ENCODE assay signal across 8 cellular contexts in genomic region chr5:175534070-175534932, GRCh38. TPM values are rescaled to one million over a fixed set of nuclear protein-coding genes. Genes with fewer than 3 reads are reported as not detected.
DNase-seq lines count a peak whose midpoint lies in the region; ATAC-seq and TF ChIP-seq lines count a peak whose summit lies in the region.

No MANE protein-coding gene starts in this region.

- H3K27ac ChIP-seq in BLaER1 (no peak overlapping the region), left lung (no peak overlapping the region)

- ATAC-seq in GM19324 (IDR thresholded peaks at IDR 0.05; ENCODE audit: low FRiP score, unreplicated experiment) (peak; percentile 80), HG03432 (IDR thresholded peaks at IDR 0.05; ENCODE audit: unreplicated experiment) (peak; percentile 94), left lung (peak; percentile 100)

- H3K4me1 ChIP-seq in BLaER1, result peaks cover 6% of the 10 kb centered on the region
- H3K4me1 ChIP-seq in left lung, result peaks cover 0 to 15% of the 10 kb centered on the region in 2 donors

- no peaks in the 10 kb centered on the region for H3K27me3 ChIP-seq in BLaER1
- no peaks in the 10 kb centered on the region for H3K27me3 ChIP-seq in left lung

- H3K4me3 ChIP-seq in BLaER1, result no peak overlapping the region
- no peak overlapping the region for H3K4me3 ChIP-seq in choroid plexus epithelial cell (ENCODE audit: low read depth, low read length)
- no peak overlapping the region for H3K4me3 ChIP-seq in left lung

- TF ChIP-seq CTCF in choroid plexus epithelial cell (conservative IDR thresholded peaks at IDR 0.05; ENCODE audit: low read depth, low read length), result peak; percentile 91
- peak; percentile 97 to 98 for TF ChIP-seq CTCF in left lung (IDR thresholded peaks at IDR 0.05)

- peak overlapping the region; percentile 55 for H3K4me2 ChIP-seq in BLaER1

- peak; percentile 46 to 87 for DNase-seq in NCI-H524 (lab: John Stamatoyannopoulos, UW)
- peak; percentile 91 for DNase-seq in activated CD4-positive, alpha-beta T cell treated with anti-CD3 and anti-CD28 coated beads for 48 hours
- DNase-seq in choroid plexus epithelial cell (ENCODE audit: low read depth), result peak; percentile 92
- DNase-seq in left lung, result peak; percentile 82 to 98
- peak; percentile 83 to 84 for DNase-seq in stimulated activated CD4-positive, alpha-beta T cell treated with anti-CD3 and anti-CD28 coated beads, Interleukin-4, amount 100 ng/mL, for 4 hours

- H3K9me3 ChIP-seq in BLaER1 (no peaks in the 10 kb centered on the region), left lung (no peaks in the 10 kb centered on the region)

- no peaks in the 10 kb centered on the region for H4K20me1 ChIP-seq in BLaER1

- peaks cover 30% of the 10 kb centered on the region for H3K36me3 ChIP-seq in BLaER1
- peaks cover 0 to 15% of the 10 kb centered on the region in 2 donors for H3K36me3 ChIP-seq in left lung

- intact Hi-C loops in left lung (cut with DNase I), result loop anchor here (5.0 to 10.0 kb wide), 2 partner anchors 180 to 183 kb away; no protein-coding TSS in a partner anchor

- H3K9ac ChIP-seq in BLaER1, result peak overlapping the region; percentile 5; the same call in 1 of the 2 replicates

RNA-seq across cellular contexts. Expression of gene SFXN1, which starts 55.9 kb away (rescaled TPM):
- total RNA-seq in left lung, result 10 to 100 TPM; 29.2 to 30.9 TPM
